27 cellular contexts compared by ENCODE assay signal in the genomic region with DNA sequence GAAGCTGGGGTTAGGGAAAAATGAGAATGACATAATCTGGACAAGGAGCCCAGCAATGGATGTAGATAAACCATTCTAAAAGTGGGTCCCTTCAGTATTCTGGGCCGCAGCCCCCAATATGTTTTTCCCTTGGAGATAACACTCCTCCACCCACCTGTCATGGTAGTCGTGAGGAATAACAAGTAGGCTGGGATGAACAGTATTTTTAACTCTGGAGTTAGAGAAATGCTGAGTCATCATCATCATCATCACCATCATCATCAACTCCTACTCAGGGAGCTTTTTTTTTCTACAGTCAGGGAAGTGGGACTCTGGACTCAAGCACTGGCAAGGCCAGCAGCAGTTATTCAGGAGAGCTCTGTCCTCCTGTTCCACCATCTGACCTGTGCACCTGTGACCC. TPM values are rescaled to one million over a fixed set of nuclear protein-coding genes. Genes with fewer than 3 reads are reported as not detected.
DNase-seq lines count a peak whose midpoint lies in the region; ATAC-seq, FAIRE-seq and TF ChIP-seq lines count a peak whose summit lies in the region.
"Had no signal": no experiment of that assay in that cellular context is flagged by ENCODE, and none has a peak within 500 bp of the region (broad histone marks: within the 10 kb centered on the region; RNA-seq: fewer than 3 reads in every experiment).

No MANE protein-coding gene starts in this region.

- H3K27ac ChIP-seq in A549 (no peak overlapping the region), HEK293 (ENCODE audit: extremely low read depth, low read depth, low read length) (no peak overlapping the region)
- H3K27ac ChIP-seq: C4-2B had no signal

- TF ChIP-seq CTCF in A549 (IDR thresholded peaks at IDR 0.05) (no peak), HEK293 (tag by site-specific recombination; IDR thresholded peaks at IDR 0.05) (no peak), WTC11 (IDR thresholded peaks at IDR 0.05) (no peak)

- H3K4me1 ChIP-seq in A549 = no peaks in the 10 kb centered on the region
- H3K4me1 ChIP-seq in HEK293 (ENCODE audit: control insufficient read depth, insufficient read depth, low read length) = no peaks in the 10 kb centered on the region
- H3K4me1 ChIP-seq: Caco-2 had no signal

- DNase-seq in A549 (ENCODE audit: low read depth in 1 of 2, low spot score in 1 of 2) (no peak), WTC11 (ENCODE audit: low spot score) (no peak), erythroblast (lab: John Stamatoyannopoulos, UW) (peak; percentile 28 to 65)
- DNase-seq in activated T-cell treated with anti-CD3 and anti-CD28 coated beads, Interleukin-2, amount 50 U/mL, for 72 hours = no peak
- DNase-seq in activated CD8-positive, alpha-beta memory T cell treated with anti-CD3 and anti-CD28 coated beads, Interleukin-2, amount 50 U/mL, for 4 hours = no peak
- DNase-seq: AML-193; Caco-2; CD4-positive, alpha-beta T cell; DMS153; DMS79; GDM1; HCEC 1CT; HFFc6; Kasumi-1; KG1 had no signal

- no peaks in the 10 kb centered on the region for H3K36me3 Mint-ChIP-seq in WTC11
- H3K36me3 Mint-ChIP-seq in activated T-cell treated with anti-CD3 and anti-CD28 coated beads, Interleukin-2, amount 50 U/mL, for 72 hours (ENCODE audit: insufficient read depth in 2 of 2) = no peaks in the 10 kb centered on the region

- no peak overlapping the region for H3K27ac Mint-ChIP-seq in WTC11
- no peak overlapping the region for H3K27ac Mint-ChIP-seq in activated T-cell treated with anti-CD3 and anti-CD28 coated beads, Interleukin-2, amount 50 U/mL, for 72 hours
- H3K27ac Mint-ChIP-seq: CD4-positive, alpha-beta T cell; HFFc6; IgD-negative memory B cell had no signal

- no peak for TF ChIP-seq EP300 in A549 (IDR thresholded peaks at IDR 0.05)

- no peaks in the 10 kb centered on the region for H3K9me3 Mint-ChIP-seq in WTC11
- no peaks in the 10 kb centered on the region for H3K9me3 Mint-ChIP-seq in activated T-cell treated with anti-CD3 and anti-CD28 coated beads, Interleukin-2, amount 50 U/mL, for 72 hours
- H3K9me3 Mint-ChIP-seq: CD4-positive, alpha-beta T cell; HFFc6; IgD-negative memory B cell had no signal

- no peak for ATAC-seq in A549
- no peak for ATAC-seq in WTC11
- no peak for ATAC-seq in HG03108 (IDR thresholded peaks at IDR 0.05; ENCODE audit: unreplicated experiment)
- no peak for ATAC-seq in HG02759 (IDR thresholded peaks at IDR 0.05; ENCODE audit: unreplicated experiment)
- ATAC-seq in activated T-cell treated with anti-CD3 and anti-CD28 coated beads, Interleukin-2, amount 50 U/mL, for 72 hours (replicated peaks in 1 of 2) = no peak

- POLR2A ChIA-PET in A549 (lab: Yijun Ruan, JAX) = no interaction called here
- POLR2A ChIA-PET in HEK293 (lab: Yijun Ruan, JAX) = no interaction called here
- POLR2A ChIA-PET in WTC11 (lab: Charles Lee) = no interaction called here

- WGBS in A549 (ENCODE audit: missing lambda C conversion rate) = 35% methylated on average over 2 of the region's 2 CpGs

- no peak for TF ChIP-seq RAD21 in A549 (conservative IDR thresholded peaks at IDR 0.05 in 1 of 2, IDR thresholded peaks at IDR 0.05 in 1 of 2)

- no peak for TF ChIP-seq POLR2A in A549 (IDR thresholded peaks at IDR 0.05; ENCODE audit: low read length)
- no peak for TF ChIP-seq POLR2A in erythroblast (IDR thresholded peaks at IDR 0.05; ENCODE audit: low read length)

- peaks cover 38% of the 10 kb centered on the region for H3K4me1 Mint-ChIP-seq in WTC11
- H3K4me1 Mint-ChIP-seq in activated T-cell treated with anti-CD3 and anti-CD28 coated beads, Interleukin-2, amount 50 U/mL, for 72 hours (ENCODE audit: low read depth) = peaks cover 6% of the 10 kb centered on the region

- no peaks in the 10 kb centered on the region; the same call in 1 of the 2 replicates for H3K27me3 Mint-ChIP-seq in WTC11 (ENCODE audit: low read depth)
- H3K27me3 Mint-ChIP-seq in activated T-cell treated with anti-CD3 and anti-CD28 coated beads, Interleukin-2, amount 50 U/mL, for 72 hours (ENCODE audit: low read depth) = peaks cover 85% of the 10 kb centered on the region

- H3K36me3 ChIP-seq in HEK293 (ENCODE audit: control insufficient read depth in 2 of 2, insufficient read depth in 1 of 2, low read length in 2 of 2) = no peaks in the 10 kb centered on the region

- H3K4me2 ChIP-seq in A549 = no peak overlapping the region

- CTCF ChIA-PET in A549 (lab: Yijun Ruan, JAX) (interaction anchor here (0.9 to 1.9 kb wide), 5 partner anchors 11 to 708 kb away, joined by 3 to 12 read pairs (median 6); no protein-coding TSS in a partner anchor), HEK293 (lab: Yijun Ruan, JAX) (interaction anchor here (2.4 kb wide), 1 partner anchor 13 kb away, joined by 13 read pairs; no protein-coding TSS in a partner anchor), WTC11 (lab: Charles Lee) (interaction anchor here (1.4 to 2.1 kb wide), 3 partner anchors 14 to 31 kb away, joined by 6 to 7 read pairs (median 6); no protein-coding TSS in a partner anchor)

- H3K9me3 ChIP-seq in A549 (no peaks in the 10 kb centered on the region), HEK293 (ENCODE audit: control insufficient read depth, insufficient read depth, low read depth, low read length) (no peaks in the 10 kb centered on the region)
- H3K9me3 ChIP-seq: Caco-2 had no signal

- FAIRE-seq in A549 (lab: Jason Lieb, UNC) = no peak
- FAIRE-seq: A204.1, GM12892, GM18507 had no signal

- no peak overlapping the region for H3K4me3 ChIP-seq in A549
- no peak overlapping the region for H3K4me3 ChIP-seq in HEK293 (ENCODE audit: low read depth, low read length)

- H3K4me3 Mint-ChIP-seq in WTC11 = no peak overlapping the region
- H3K4me3 Mint-ChIP-seq in activated T-cell treated with anti-CD3 and anti-CD28 coated beads, Interleukin-2, amount 50 U/mL, for 72 hours = no peak overlapping the region
- H3K4me3 Mint-ChIP-seq: CD4-positive, alpha-beta T cell; HFFc6; IgD-negative memory B cell had no signal

TF ChIP-seq in A549, 52 proteins besides CTCF, POLR2A, EP300 and RAD21 (continues in another document):
- TF ChIP-seq MAFK (IDR thresholded peaks at IDR 0.05; ENCODE audit: partially characterized antibody) (peak; percentile 98), HDAC2 (IDR thresholded peaks at IDR 0.05) (no peak), BCL3 (IDR thresholded peaks at IDR 0.05) (no peak), EHMT2 (IDR thresholded peaks at IDR 0.05; ENCODE audit: low read depth) (no peak)

TF ChIP-seq in HEK293, 187 proteins besides CTCF, POLR2A, EP300 and RAD21 (continues in another document):
- TF ChIP-seq ZNF513 (tag by site-specific recombination; IDR thresholded peaks at IDR 0.05) = peak; percentile 40; the same call in 1 of the 2 replicates

TF ChIP-seq in WTC11, 78 proteins besides CTCF, POLR2A, EP300 and RAD21 (continues in another document):
- no peak for TF ChIP-seq HMGA2 (CRISPR knock-in tag; IDR thresholded peaks at IDR 0.05)
- TF ChIP-seq SP1 (CRISPR knock-in tag; conservative IDR thresholded peaks at IDR 0.05) = no peak
- TF ChIP-seq, protein P1, sequence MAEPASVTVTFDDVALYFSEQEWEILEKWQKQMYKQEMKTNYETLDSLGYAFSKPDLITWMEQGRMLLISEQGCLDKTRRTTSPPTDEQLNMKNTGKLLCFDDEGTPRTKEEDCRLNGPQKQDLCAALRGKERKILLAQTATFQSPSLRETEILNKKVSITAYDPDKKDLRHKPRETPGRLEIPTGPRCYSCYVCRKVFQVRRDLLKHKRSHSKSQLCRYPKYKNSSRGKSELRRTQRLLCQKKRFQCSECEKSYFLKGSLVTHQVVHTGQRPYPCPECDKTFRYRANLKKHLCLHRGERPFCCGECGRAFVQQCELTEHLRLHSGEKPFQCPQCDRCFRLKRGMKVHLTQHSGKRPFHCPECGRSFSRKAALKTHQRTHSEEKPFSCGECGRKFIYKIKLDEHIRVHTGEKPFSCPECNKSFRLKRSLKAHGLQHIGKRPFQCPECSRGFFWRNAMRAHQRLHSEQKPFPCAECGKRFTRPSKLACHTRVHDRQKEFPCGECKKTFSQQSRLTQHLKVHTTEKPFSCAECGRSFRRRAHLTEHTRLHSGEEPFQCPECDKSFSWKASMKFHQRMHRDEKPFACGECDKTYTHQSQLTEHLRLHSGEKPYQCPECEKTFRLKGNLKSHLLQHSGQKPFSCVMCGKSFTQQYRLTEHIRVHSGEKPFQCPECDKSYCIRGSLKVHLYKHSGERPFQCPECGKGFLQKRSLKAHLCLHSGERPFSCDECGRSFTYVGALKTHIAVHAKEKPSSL (CRISPR knock-in tag; conservative IDR thresholded peaks at IDR 0.05) = no peak
- TF ChIP-seq ZMAT4 (CRISPR knock-in tag; IDR thresholded peaks at IDR 0.05) = no peak

RNA-seq across cellular contexts. Expression of gene CADM3, which starts 12.8 kb away (rescaled TPM):
- 0.13 and 0.16 TPM in 2 replicates for polyA plus RNA-seq in A549 (2011; rRNA removed)
- polyA plus RNA-seq in A549 (2012; cell fraction: cytosol; rRNA removed) = 0.08 TPM in 2 replicates
- 0.06 and 0.08 TPM in 2 replicates for polyA plus RNA-seq in A549 (2012; cell fraction: nucleus; rRNA removed)
- 0.05 to 0.10 TPM (median 0.10 TPM) in 3 replicates for polyA plus RNA-seq in A549 (2017; fragmentation: RNase III; extraction: RNeasy Plus Mini Kit Qiagen cat#74134 plus additional on column Dnase treatment)
- polyA minus RNA-seq in A549 (2011; rRNA and poly(A)+ RNA removed) = 0.05 TPM in 1 of 2 replicates, not detected in the other
- total RNA-seq in WTC11 (2021) = 5.1 to 5.5 TPM (median 5.3 TPM) in 3 replicates
- not detected for total RNA-seq in activated T-cell treated with anti-CD3 and anti-CD28 coated beads, Interleukin-2, amount 50 U/mL, for 72 hours
- total RNA-seq: Caco-2; CD4-positive, alpha-beta T cell; HT-29 had no signal

RNA-seq across cellular contexts. Expression of gene ACKR1, which starts 20.5 kb away (rescaled TPM):
- polyA plus RNA-seq in A549 (2011; rRNA removed) (not detected in 2 replicates), A549 (2017; fragmentation: RNase III; extraction: RNeasy Plus Mini Kit Qiagen cat#74134 plus additional on column Dnase treatment) (not detected in 3 replicates)
- polyA plus RNA-seq in A549 (2012; cell fraction: cytosol; rRNA removed) = not detected in 2 replicates
- polyA plus RNA-seq in A549 (2012; cell fraction: nucleus; rRNA removed) = 0.04 TPM in 1 of 2 replicates, not detected in the other
- not detected in 2 replicates for polyA minus RNA-seq in A549 (2011; rRNA and poly(A)+ RNA removed)
- total RNA-seq in WTC11 (2021) = 0.18 to 0.63 TPM (median 0.34 TPM) in 3 replicates
- total RNA-seq in activated T-cell treated with anti-CD3 and anti-CD28 coated beads, Interleukin-2, amount 50 U/mL, for 72 hours = not detected
- total RNA-seq: Caco-2; CD4-positive, alpha-beta T cell; Daoy; H4; HFFc6; HT-29 had no signal
- polyA plus RNA-seq: BJ, IgD-negative memory B cell had no signal

Comparison
In these comparisons a context has a peak if more than half of its experiments do, and no peak if none do; other contexts are left out.
1. DNase-seq: peak in erythroblast (2 of 2); none in A549 (0 of 2), WTC11 (single experiment), activated T-cell treated with anti-CD3 and anti-CD28 coated beads, Interleukin-2, amount 50 U/mL, for 72 hours (0 of 2) and activated CD8-positive, alpha-beta memory T cell treated with anti-CD3 and anti-CD28 coated beads, Interleukin-2, amount 50 U/mL, for 4 hours (single experiment).